ENCODE assay signal across 25 cellular contexts in the genomic region with DNA sequence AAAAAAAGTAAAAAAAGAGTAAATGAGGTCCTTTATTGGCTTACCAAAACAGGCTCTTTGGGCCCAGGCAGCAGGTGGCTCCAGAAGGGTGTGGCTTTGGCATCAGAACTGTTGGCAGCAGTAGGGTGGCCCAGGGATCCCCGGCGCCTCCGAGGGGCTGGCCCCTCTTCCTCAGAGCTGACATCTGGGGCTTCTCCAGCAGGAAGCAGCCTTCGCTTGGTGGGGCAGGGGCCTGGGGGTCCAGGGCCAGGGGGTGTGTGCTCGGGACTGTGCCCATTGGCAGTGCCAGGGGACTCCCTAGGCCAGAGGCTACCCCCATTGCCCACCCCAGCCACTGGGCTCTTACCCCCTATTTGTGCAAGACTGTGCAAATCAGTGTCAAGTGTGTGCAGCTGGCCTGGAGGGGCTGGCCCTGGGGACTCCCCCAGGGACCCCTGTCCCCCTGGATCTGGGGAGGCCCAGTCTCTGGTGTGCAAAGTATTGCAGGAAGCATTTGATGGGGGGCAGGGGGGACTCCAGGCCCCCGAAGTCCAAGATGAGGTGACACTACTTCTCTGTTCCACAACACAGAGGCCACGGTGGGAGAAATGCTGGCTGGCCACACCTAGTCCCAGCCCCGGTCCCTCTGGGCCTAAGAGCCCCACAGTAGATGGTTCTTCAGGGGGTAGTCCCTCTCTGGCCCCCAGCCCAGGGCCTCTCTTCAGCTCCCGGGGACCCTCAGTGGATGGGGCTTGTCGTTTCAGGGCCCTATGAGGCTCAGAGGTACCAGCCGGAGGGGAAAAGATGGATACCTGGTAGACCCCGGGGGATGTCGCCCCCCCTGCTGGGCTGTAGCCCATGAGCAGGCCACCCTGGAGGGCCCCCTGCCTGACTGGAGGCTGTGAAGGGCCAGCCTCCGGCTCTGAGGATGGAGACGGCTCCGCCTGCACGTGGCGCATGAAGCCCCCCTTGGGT.
"Had no signal": no experiment of that assay in that cellular context is flagged by ENCODE, and none has a peak within 500 bp of the region (broad histone marks: within the 10 kb centered on the region; RNA-seq: fewer than 3 reads in every experiment).

No MANE protein-coding gene starts in this region.

- H3K4me3 ChIP-seq: gastrocnemius medialis, pancreas, psoas muscle, stomach, thyroid gland, upper lobe of left lung had no signal

- ATAC-seq: gastrocnemius medialis; left ventricle myocardium superior; pancreas; psoas muscle; SK-N-SH treated with all-trans-retinoic acid at 6 μM for 48 hours; stimulated activated naive B cell treated with anti-CD40 and anti-IgM and Interleukin-4, amounts not matched to agents 10 μg/mL and 1 μg/mL and 100 μg/mL, for 72 hours; T-helper 17 cell had no signal

- H3K4me3 Mint-ChIP-seq: stimulated activated naive B cell treated with anti-CD40 and anti-IgM and Interleukin-4, amounts not matched to agents 10 μg/mL and 1 μg/mL and 100 μg/mL, for 72 hours; T-helper 17 cell had no signal

- H3K27ac Mint-ChIP-seq: activated T-helper 1 cell treated with anti-CD3 and anti-CD28 coated beads, Interleukin-12 subunit alpha, Interleukin-12 subunit beta, Interleukin-2, Interleukin-4 antibody, amounts not matched to agents 30 ng/mL and 10 ng/mL and 1 ng/mL, durations not matched to agents 14 hours and 24 hours and 36 hours; stimulated activated naive B cell treated with anti-CD40 and anti-IgM and Interleukin-4, amounts not matched to agents 10 μg/mL and 1 μg/mL and 100 μg/mL, for 72 hours; T-helper 17 cell had no signal

- H3K9me3 ChIP-seq: gastrocnemius medialis, pancreas, psoas muscle, stomach, thyroid gland, upper lobe of left lung had no signal

- H3K27me3 ChIP-seq: gastrocnemius medialis, pancreas, stomach, thyroid gland, upper lobe of left lung had no signal

- H3K27ac ChIP-seq: epithelial cell of prostate, gastrocnemius medialis, pancreas, psoas muscle, thyroid gland, upper lobe of left lung, WERI-Rb-1 had no signal

- H3K27me3 Mint-ChIP-seq: stimulated activated naive B cell treated with anti-CD40 and anti-IgM and Interleukin-4, amounts not matched to agents 10 μg/mL and 1 μg/mL and 100 μg/mL, for 72 hours; T-helper 17 cell had no signal

- H3K9me3 Mint-ChIP-seq: activated T-helper 1 cell treated with anti-CD3 and anti-CD28 coated beads, Interleukin-12 subunit alpha, Interleukin-12 subunit beta, Interleukin-2, Interleukin-4 antibody, amounts not matched to agents 30 ng/mL and 10 ng/mL and 1 ng/mL, durations not matched to agents 14 hours and 24 hours and 36 hours; stimulated activated naive B cell treated with anti-CD40 and anti-IgM and Interleukin-4, amounts not matched to agents 10 μg/mL and 1 μg/mL and 100 μg/mL, for 72 hours had no signal

- DNase-seq: activated CD4-positive, alpha-beta T cell treated with anti-CD3 and anti-CD28 coated beads for 1 hour; activated gamma-delta T cell treated with Interleukin-2 at 50 U/mL for 16 hours; activated naive CD4-positive, alpha-beta T cell treated with anti-CD3 and anti-CD28 coated beads, Interleukin-2, amount 50 U/mL, for 16 hours; activated T-cell treated with anti-CD3 and anti-CD28 coated beads, Interleukin-2, amount 50 U/mL, for 1 hour; amniotic stem cell; central memory CD4-positive, alpha-beta T cell; dermis blood vessel endothelial cell; effector CD4-positive, alpha-beta T cell; gastrocnemius medialis; head of caudate nucleus; left ventricle myocardium superior; psoas muscle; stimulated activated CD4-positive, alpha-beta T cell treated with anti-CD3 and anti-CD28 coated beads, Interleukin-15, amount 100 ng/mL, for 24 hours; stimulated activated CD4-positive, alpha-beta T cell treated with anti-CD3 and anti-CD28 coated beads, Interleukin-2, amount 100 ng/mL, for 24 hours; stimulated activated naive B cell treated with anti-CD40 and anti-IgM and Interleukin-4, amounts not matched to agents 10 μg/mL and 1 μg/mL and 100 μg/mL, for 72 hours; T-helper 17 cell; T1000; thyroid gland; WERI-Rb-1 had no signal
